Comparison of ENCODE assay signal across 1 cellular context in the genomic region with DNA sequence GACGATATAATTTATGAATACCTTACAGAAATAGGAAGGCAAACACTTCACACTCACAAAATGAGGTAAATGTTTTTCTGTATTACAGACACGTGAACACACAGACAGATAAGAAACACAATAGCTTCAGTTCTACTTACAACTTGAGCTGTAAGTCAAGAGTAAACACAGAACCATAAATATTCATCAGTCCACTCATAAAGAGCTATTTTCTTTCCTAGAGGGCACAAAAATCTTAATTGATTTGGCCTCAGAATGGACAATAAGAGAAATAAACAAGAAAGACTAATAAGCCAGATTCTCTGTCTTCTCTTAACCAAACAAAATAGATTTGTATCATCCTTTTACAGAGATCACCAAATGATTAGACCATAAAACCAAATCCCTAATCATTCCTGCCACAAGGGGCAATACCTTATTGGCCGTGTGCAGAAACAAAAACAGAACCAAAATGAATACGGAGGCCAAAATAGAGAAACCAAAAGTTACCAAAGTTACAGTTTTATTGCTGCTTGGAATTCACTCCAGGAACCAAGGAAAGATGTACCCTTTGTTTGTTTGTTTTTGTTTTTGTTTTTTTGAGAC.
TF ChIP-seq lines count a peak whose summit lies in the region.

No MANE protein-coding gene starts in this region.

TF ChIP-seq in H1, 55 proteins besides CTCF, POLR2A, EP300 and RAD21:
- TF ChIP-seq PHF8 (conservative IDR thresholded peaks at IDR 0.05; ENCODE audit: low read depth, low read length) (no peak), TBP (IDR thresholded peaks at IDR 0.05; ENCODE audit: low read depth, low read length) (no peak), RXRA (IDR thresholded peaks at IDR 0.05; ENCODE audit: insufficient read depth, low read depth, low read length) (no peak), TEAD4 (IDR thresholded peaks at IDR 0.05; ENCODE audit: low read depth, low read length) (peak; percentile 77), CHD2 (IDR thresholded peaks at IDR 0.05; ENCODE audit: low read length) (no peak)
TF ChIP-seq in H1: peak in this region for 1.
